ENCODE assay signal across 9 cellular contexts in the genomic region with DNA sequence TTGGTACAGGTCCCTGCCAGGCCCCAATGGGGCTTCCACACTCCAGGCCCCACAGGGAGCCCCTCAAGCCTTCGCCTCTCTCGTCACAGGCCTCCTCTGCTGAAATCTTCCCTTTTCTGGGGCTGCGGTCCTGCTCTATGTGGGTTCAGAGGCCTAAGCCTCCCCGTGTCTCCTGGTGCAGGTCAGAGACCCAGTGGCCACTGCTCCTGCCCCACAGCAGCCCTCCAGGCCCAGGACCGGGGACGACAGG. TPM values are rescaled to one million over a fixed set of nuclear protein-coding genes. Genes with fewer than 3 reads are reported as not detected.
A peak's percentile ranks its signal among the peaks of the same experiment; 100 is the strongest.
DNase-seq lines count a peak whose midpoint lies in the region; ATAC-seq and TF ChIP-seq lines count a peak whose summit lies in the region.
"Had no signal": no experiment of that assay in that cellular context is flagged by ENCODE, and none has a peak within 500 bp of the region (broad histone marks: within the 10 kb centered on the region; RNA-seq: fewer than 3 reads in every experiment).

No MANE protein-coding gene starts in this region.

- no peak overlapping the region for H3K4me3 ChIP-seq in tibial artery

- H3K27ac Mint-ChIP-seq in activated naive CD8-positive, alpha-beta T cell treated with anti-CD3 and anti-CD28 coated beads, Interleukin-2, amount 50 U/mL, for 24 hours = peak overlapping the region; percentile 87
- H3K27ac Mint-ChIP-seq in mesothelial cell of epicardium = peak overlapping the region; percentile 95

- H3K4me1 Mint-ChIP-seq in activated naive CD8-positive, alpha-beta T cell treated with anti-CD3 and anti-CD28 coated beads, Interleukin-2, amount 50 U/mL, for 24 hours = peaks cover 78% of the 10 kb centered on the region
- H3K4me1 Mint-ChIP-seq in mesothelial cell of epicardium = peaks cover 35% of the 10 kb centered on the region

- H3K9me3 ChIP-seq in tibial artery = no peaks in the 10 kb centered on the region

- H3K4me1 ChIP-seq in tibial artery = peaks cover 8 to 37% (median 24%) of the 10 kb centered on the region in 4 donors

- H3K27ac ChIP-seq in tibial artery = peak overlapping the region; percentile 65 to 68

- no peaks in the 10 kb centered on the region for H3K36me3 ChIP-seq in tibial artery

- H3K4me3 Mint-ChIP-seq in activated naive CD8-positive, alpha-beta T cell treated with anti-CD3 and anti-CD28 coated beads, Interleukin-2, amount 50 U/mL, for 24 hours = peak overlapping the region; percentile 64
- no peak overlapping the region for H3K4me3 Mint-ChIP-seq in mesothelial cell of epicardium

- TF ChIP-seq CTCF in mesothelial cell of epicardium (IDR thresholded peaks at IDR 0.05; ENCODE audit: unreplicated experiment) = no peak
- no peak for TF ChIP-seq CTCF in tibial artery (IDR thresholded peaks at IDR 0.05)

- no peaks in the 10 kb centered on the region for H3K9me3 Mint-ChIP-seq in activated naive CD8-positive, alpha-beta T cell treated with anti-CD3 and anti-CD28 coated beads, Interleukin-2, amount 50 U/mL, for 24 hours
- H3K9me3 Mint-ChIP-seq in mesothelial cell of epicardium = no peaks in the 10 kb centered on the region

- ATAC-seq in activated naive CD8-positive, alpha-beta T cell treated with anti-CD3 and anti-CD28 coated beads, Interleukin-2, amount 50 U/mL, for 24 hours = no peak

- intact Hi-C loops in tibial artery (cut with DNase I; ENCODE audit: low total_unique reads) = no loop called here

- H3K27me3 Mint-ChIP-seq in activated naive CD8-positive, alpha-beta T cell treated with anti-CD3 and anti-CD28 coated beads, Interleukin-2, amount 50 U/mL, for 24 hours = peaks cover 2% of the 10 kb centered on the region
- no peaks in the 10 kb centered on the region for H3K27me3 Mint-ChIP-seq in mesothelial cell of epicardium (ENCODE audit: low read depth)

- DNase-seq in activated CD8-positive, alpha-beta memory T cell treated with anti-CD3 and anti-CD28 coated beads, Interleukin-2, amount 50 U/mL, for 48 hours = peak; percentile 75
- DNase-seq in activated CD8-positive, alpha-beta memory T cell treated with anti-CD3 and anti-CD28 coated beads for 24 hours = no peak
- no peak for DNase-seq in activated naive CD8-positive, alpha-beta T cell treated with anti-CD3 and anti-CD28 coated beads, Interleukin-2, amount 50 U/mL, for 24 hours
- DNase-seq in mesothelial cell of epicardium (ENCODE audit: low spot score in 2 of 2, unreplicated experiment in 2 of 2) (no peak), tibial artery (no peak), NCI-H2227 treated with DMSO at 0.1 percent for 48 hours (lab: John Stamatoyannopoulos, UW) (no peak), MV-4-11 (lab: John Stamatoyannopoulos, UW) (no peak), kidney glomerular epithelial cell (lab: John Stamatoyannopoulos, UW) (no peak)

- H3K27me3 ChIP-seq in tibial artery = no peaks in the 10 kb centered on the region

- no peaks in the 10 kb centered on the region for H3K36me3 Mint-ChIP-seq in activated naive CD8-positive, alpha-beta T cell treated with anti-CD3 and anti-CD28 coated beads, Interleukin-2, amount 50 U/mL, for 24 hours (ENCODE audit: low read depth)
- H3K36me3 Mint-ChIP-seq in mesothelial cell of epicardium = no peaks in the 10 kb centered on the region

RNA-seq across cellular contexts. Expression of gene IFITM3, which starts 5.9 kb away (rescaled TPM):
- 540 to 561 TPM (median 547 TPM) in 3 replicates for total RNA-seq in mesothelial cell of epicardium

RNA-seq across cellular contexts. Expression of gene IFITM1, which starts 12.7 kb away (rescaled TPM):
- 120 to 128 TPM (median 122 TPM) in 3 replicates for total RNA-seq in mesothelial cell of epicardium

RNA-seq across cellular contexts. Expression of gene IFITM2, which starts 18.9 kb away (rescaled TPM):
- total RNA-seq in mesothelial cell of epicardium = 208 to 224 TPM (median 210 TPM) in 3 replicates

RNA-seq across cellular contexts. Expression of gene IFITM5, which starts 27.2 kb away (rescaled TPM):
- total RNA-seq in mesothelial cell of epicardium = not detected in 3 replicates
- total RNA-seq: SK-MEL-5 had no signal

RNA-seq across cellular contexts. Expression of gene PGGHG, which starts 37.6 kb away (rescaled TPM):
- total RNA-seq in mesothelial cell of epicardium = 101 to 109 TPM (median 103 TPM) in 3 replicates
